In genomic region chr10:100489388-100489787, GRCh38 we compare ENCODE assay signal across 24 cellular contexts. TPM values are rescaled to one million over a fixed set of nuclear protein-coding genes. Genes with fewer than 3 reads are reported as not detected.
"Had no signal": no experiment of that assay in that cellular context is flagged by ENCODE, and none has a peak within 500 bp of the region (broad histone marks: within the 10 kb centered on the region; RNA-seq: fewer than 3 reads in every experiment).

No MANE protein-coding gene starts in this region.

- DNase-seq: cortex of kidney; dorsolateral prefrontal cortex; effector CD8-positive, alpha-beta T cell; heart left ventricle; hippocampal formation; kidney glomerular epithelial cell; mucosa of descending colon; naive thymus-derived CD8-positive, alpha-beta T cell; ovary; sigmoid colon; stimulated activated CD4-positive, alpha-beta T cell treated with anti-CD3 and anti-CD28 coated beads, Interleukin-2, amount 100 ng/mL, for 24 hours; stimulated activated CD4-positive, alpha-beta T cell treated with anti-CD3 and anti-CD28 coated beads, Interleukin-4, amount 100 ng/mL, for 4 hours; stimulated activated naive B cell treated with anti-CD40 and anti-IgM and Interleukin-4, amounts not matched to agents 10 μg/mL and 1 μg/mL and 100 μg/mL, for 72 hours; stimulated activated naive CD8-positive, alpha-beta T cell treated with anti-CD3 and anti-CD28 coated beads, Interleukin-15, amount 100 ng/mL, for 72 hours; testis had no signal

- H3K27me3 Mint-ChIP-seq: naive thymus-derived CD8-positive, alpha-beta T cell; stimulated activated naive B cell treated with anti-CD40 and anti-IgM and Interleukin-4, amounts not matched to agents 10 μg/mL and 1 μg/mL and 100 μg/mL, for 72 hours; stimulated activated naive CD8-positive, alpha-beta T cell treated with anti-CD3 and anti-CD28 coated beads, Interleukin-15, amount 100 ng/mL, for 72 hours had no signal

- H3K27ac Mint-ChIP-seq: stimulated activated naive B cell treated with anti-CD40 and anti-IgM and Interleukin-4, amounts not matched to agents 10 μg/mL and 1 μg/mL and 100 μg/mL, for 72 hours had no signal

- ATAC-seq: esophagus mucosa; heart left ventricle; mucosa of descending colon; naive thymus-derived CD8-positive, alpha-beta T cell; stimulated activated naive B cell treated with anti-CD40 and anti-IgM and Interleukin-4, amounts not matched to agents 10 μg/mL and 1 μg/mL and 100 μg/mL, for 72 hours; stimulated activated naive CD8-positive, alpha-beta T cell treated with anti-CD3 and anti-CD28 coated beads, Interleukin-15, amount 100 ng/mL, for 72 hours had no signal

- H3K9me3 ChIP-seq: heart left ventricle, mucosa of descending colon, ovary, right atrium auricular region, sigmoid colon, testis, tibial nerve had no signal

- H3K27me3 ChIP-seq: dorsolateral prefrontal cortex, heart left ventricle, ovary, right atrium auricular region, sigmoid colon, testis, tibial nerve had no signal

- H3K4me3 ChIP-seq: dorsolateral prefrontal cortex, heart left ventricle, mucosa of descending colon, ovary, right atrium auricular region, sigmoid colon, skin epidermis, testis, tibial nerve had no signal

- H3K4me1 ChIP-seq: heart left ventricle, right atrium auricular region, sigmoid colon, testis, tibial nerve had no signal

- H3K4me1 Mint-ChIP-seq: stimulated activated naive CD8-positive, alpha-beta T cell treated with anti-CD3 and anti-CD28 coated beads, Interleukin-15, amount 100 ng/mL, for 72 hours had no signal

- H3K4me3 Mint-ChIP-seq: naive thymus-derived CD8-positive, alpha-beta T cell; stimulated activated naive B cell treated with anti-CD40 and anti-IgM and Interleukin-4, amounts not matched to agents 10 μg/mL and 1 μg/mL and 100 μg/mL, for 72 hours; stimulated activated naive CD8-positive, alpha-beta T cell treated with anti-CD3 and anti-CD28 coated beads, Interleukin-15, amount 100 ng/mL, for 72 hours had no signal

- H3K27ac ChIP-seq: dorsolateral prefrontal cortex, heart left ventricle, ovary, right atrium auricular region, sigmoid colon, skin epidermis, testis, tibial nerve had no signal

- H3K36me3 ChIP-seq: ovary had no signal

- H3K9me3 Mint-ChIP-seq: naive thymus-derived CD8-positive, alpha-beta T cell; stimulated activated naive B cell treated with anti-CD40 and anti-IgM and Interleukin-4, amounts not matched to agents 10 μg/mL and 1 μg/mL and 100 μg/mL, for 72 hours; stimulated activated naive CD8-positive, alpha-beta T cell treated with anti-CD3 and anti-CD28 coated beads, Interleukin-15, amount 100 ng/mL, for 72 hours had no signal

RNA-seq across cellular contexts. Expression of gene WNT8B, which starts 26.6 kb away (rescaled TPM):
- total RNA-seq: esophagus mucosa; fibroblast of lung; frontal cortex; glomerular endothelial cell; heart left ventricle; mucosa of descending colon; naive thymus-derived CD8-positive, alpha-beta T cell; posterior vena cava; right atrium auricular region; sigmoid colon; subcutaneous adipose tissue; tibial nerve had no signal
